In the genomic region with DNA sequence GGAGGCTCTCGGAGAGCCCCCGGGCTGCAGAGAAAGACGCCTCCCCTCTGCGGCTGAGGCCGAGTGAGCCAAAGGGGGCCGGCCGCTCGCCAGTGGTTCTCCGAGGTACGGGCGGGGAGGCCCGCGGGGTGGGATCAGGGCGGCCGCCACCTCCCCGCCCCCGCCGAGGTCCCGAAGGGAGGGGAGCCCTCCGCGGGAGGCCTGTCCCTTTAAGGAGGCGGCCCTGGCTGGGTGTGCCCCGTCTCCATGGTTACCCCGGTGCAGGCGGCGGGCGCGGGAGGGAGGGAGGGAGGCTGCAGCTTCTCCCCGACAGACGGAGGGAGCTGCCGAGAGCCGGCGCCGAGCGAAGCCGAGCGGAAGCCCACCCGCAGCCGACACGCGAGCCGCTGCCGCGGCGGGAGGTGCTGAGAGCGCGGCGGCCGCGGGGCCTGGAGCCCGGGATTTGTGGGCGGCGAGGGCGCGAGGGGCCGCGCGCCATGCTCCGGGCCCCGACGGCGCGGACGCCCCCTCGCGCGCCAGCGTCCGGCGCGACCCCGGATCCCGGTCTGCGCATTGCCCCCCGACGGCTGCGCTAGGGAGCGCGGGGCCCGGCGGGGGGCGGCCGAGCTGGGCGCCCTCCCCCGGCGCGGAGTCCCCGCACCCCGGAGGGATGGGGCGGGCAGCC, we compare ENCODE assay signal across 8 cellular contexts. TPM values are rescaled to one million over a fixed set of nuclear protein-coding genes. Genes with fewer than 3 reads are reported as not detected.
DNase-seq lines count a peak whose midpoint lies in the region; ATAC-seq and TF ChIP-seq lines count a peak whose summit lies in the region.

A gene with protein sequence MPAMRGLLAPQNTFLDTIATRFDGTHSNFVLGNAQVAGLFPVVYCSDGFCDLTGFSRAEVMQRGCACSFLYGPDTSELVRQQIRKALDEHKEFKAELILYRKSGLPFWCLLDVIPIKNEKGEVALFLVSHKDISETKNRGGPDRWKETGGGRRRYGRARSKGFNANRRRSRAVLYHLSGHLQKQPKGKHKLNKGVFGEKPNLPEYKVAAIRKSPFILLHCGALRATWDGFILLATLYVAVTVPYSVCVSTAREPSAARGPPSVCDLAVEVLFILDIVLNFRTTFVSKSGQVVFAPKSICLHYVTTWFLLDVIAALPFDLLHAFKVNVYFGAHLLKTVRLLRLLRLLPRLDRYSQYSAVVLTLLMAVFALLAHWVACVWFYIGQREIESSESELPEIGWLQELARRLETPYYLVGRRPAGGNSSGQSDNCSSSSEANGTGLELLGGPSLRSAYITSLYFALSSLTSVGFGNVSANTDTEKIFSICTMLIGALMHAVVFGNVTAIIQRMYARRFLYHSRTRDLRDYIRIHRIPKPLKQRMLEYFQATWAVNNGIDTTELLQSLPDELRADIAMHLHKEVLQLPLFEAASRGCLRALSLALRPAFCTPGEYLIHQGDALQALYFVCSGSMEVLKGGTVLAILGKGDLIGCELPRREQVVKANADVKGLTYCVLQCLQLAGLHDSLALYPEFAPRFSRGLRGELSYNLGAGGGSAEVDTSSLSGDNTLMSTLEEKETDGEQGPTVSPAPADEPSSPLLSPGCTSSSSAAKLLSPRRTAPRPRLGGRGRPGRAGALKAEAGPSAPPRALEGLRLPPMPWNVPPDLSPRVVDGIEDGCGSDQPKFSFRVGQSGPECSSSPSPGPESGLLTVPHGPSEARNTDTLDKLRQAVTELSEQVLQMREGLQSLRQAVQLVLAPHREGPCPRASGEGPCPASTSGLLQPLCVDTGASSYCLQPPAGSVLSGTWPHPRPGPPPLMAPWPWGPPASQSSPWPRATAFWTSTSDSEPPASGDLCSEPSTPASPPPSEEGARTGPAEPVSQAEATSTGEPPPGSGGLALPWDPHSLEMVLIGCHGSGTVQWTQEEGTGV (plus strand): TSS at position 291 of the 664 bp plus-strand sequence. CDS start 387 bp downstream, outside the sequence.

- H3K27me3 Mint-ChIP-seq in activated T-cell treated with anti-CD3 and anti-CD28 coated beads, Interleukin-2, amount 50 U/mL, for 72 hours (ENCODE audit: low read depth): peaks cover 39% of the 10 kb centered on the region
- peaks cover 0 to 5% (median 0%) of the 10 kb centered on the region in 5 donors for H3K27me3 Mint-ChIP-seq in naive thymus-derived CD8-positive, alpha-beta T cell

- peak; percentile 35 for DNase-seq in NK-92 (lab: John Stamatoyannopoulos, UW; ENCODE audit: unreplicated experiment)
- no peak for DNase-seq in NK-92 treated with Interleukin-12 subunit alpha and Interleukin-12 subunit beta, amount 100 ng/mL, for 24 hours (lab: John Stamatoyannopoulos, UW)
- DNase-seq in PC-9: peak; percentile 41 to 71
- peak; percentile 83 to 87 for DNase-seq in activated T-cell treated with anti-CD3 and anti-CD28 coated beads, Interleukin-2, amount 50 U/mL, for 72 hours
- DNase-seq in fibroblast of gingiva (ENCODE audit: low read depth): peak; percentile 41
- peak; percentile 85 to 98 (median 88) for DNase-seq in naive thymus-derived CD8-positive, alpha-beta T cell
- DNase-seq in stimulated activated effector memory CD8-positive, alpha-beta T cell treated with anti-CD3 and anti-CD28 coated beads, Interleukin-12 subunit alpha, Interleukin-12 subunit beta, amount 100 ng/mL, for 72 hours (ENCODE audit: low spot score in 2 of 2): peak; percentile 64 to 85

- CTCF ChIA-PET in PC-9 (lab: Charles Lee): interaction anchor here (0.7 kb wide), 1 partner anchor 22 kb away, joined by 3 read pairs; no protein-coding TSS in a partner anchor

- intact Hi-C loops in PC-9 (cut with micrococcal nuclease; ENCODE audit: unreplicated experiment): no loop called here

- ATAC-seq in activated T-cell treated with anti-CD3 and anti-CD28 coated beads, Interleukin-2, amount 50 U/mL, for 72 hours (replicated peaks in 1 of 2): peak; percentile 90 to 91
- ATAC-seq in naive thymus-derived CD8-positive, alpha-beta T cell: peak; percentile 83 to 91
- ATAC-seq in stimulated activated effector memory CD8-positive, alpha-beta T cell treated with anti-CD3 and anti-CD28 coated beads, Interleukin-12 subunit alpha, Interleukin-12 subunit beta, amount 100 ng/mL, for 72 hours: peak; percentile 86

- POLR2A ChIA-PET in PC-9 (lab: Charles Lee; ENCODE audit: unreplicated experiment): no interaction called here
- POLR2A ChIA-PET in naive thymus-derived CD8-positive, alpha-beta T cell (lab: Charles Lee): interaction anchor here (0.6 to 4.4 kb wide), 8 partner anchors 10 to 491 kb away, joined by 3 to 24 read pairs (median 4); partner anchors contain the start of gene RACGAP1

- H3K27ac Mint-ChIP-seq in activated T-cell treated with anti-CD3 and anti-CD28 coated beads, Interleukin-2, amount 50 U/mL, for 72 hours: no peak within 1 kb of the TSS
- peak within 1 kb of the TSS in 9 of 10 donors; percentile 17 to 90 (median 67) for H3K27ac Mint-ChIP-seq in naive thymus-derived CD8-positive, alpha-beta T cell
- H3K27ac Mint-ChIP-seq in stimulated activated effector memory CD8-positive, alpha-beta T cell treated with anti-CD3 and anti-CD28 coated beads, Interleukin-12 subunit alpha, Interleukin-12 subunit beta, amount 100 ng/mL, for 72 hours: peak within 1 kb of the TSS; percentile 63

- TF ChIP-seq CTCF in PC-9 (conservative IDR thresholded peaks at IDR 0.05): no peak

- no peaks in the 10 kb centered on the region for H3K79me2 ChIP-seq in PC-9 (ENCODE audit: low read depth)

- no peaks in the 10 kb centered on the region for H3K36me3 Mint-ChIP-seq in activated T-cell treated with anti-CD3 and anti-CD28 coated beads, Interleukin-2, amount 50 U/mL, for 72 hours (ENCODE audit: insufficient read depth in 2 of 2)
- no peaks in the 10 kb centered on the region for H3K36me3 Mint-ChIP-seq in naive thymus-derived CD8-positive, alpha-beta T cell
- H3K36me3 Mint-ChIP-seq in stimulated activated effector memory CD8-positive, alpha-beta T cell treated with anti-CD3 and anti-CD28 coated beads, Interleukin-12 subunit alpha, Interleukin-12 subunit beta, amount 100 ng/mL, for 72 hours: no peaks in the 10 kb centered on the region

- no peaks in the 10 kb centered on the region for H3K9me3 Mint-ChIP-seq in activated T-cell treated with anti-CD3 and anti-CD28 coated beads, Interleukin-2, amount 50 U/mL, for 72 hours
- H3K9me3 Mint-ChIP-seq in naive thymus-derived CD8-positive, alpha-beta T cell: no peaks in the 10 kb centered on the region
- H3K9me3 Mint-ChIP-seq in stimulated activated effector memory CD8-positive, alpha-beta T cell treated with anti-CD3 and anti-CD28 coated beads, Interleukin-12 subunit alpha, Interleukin-12 subunit beta, amount 100 ng/mL, for 72 hours: no peaks in the 10 kb centered on the region

- H4K20me1 ChIP-seq in PC-9 (ENCODE audit: insufficient read depth): no peaks in the 10 kb centered on the region

- peak within 1 kb of the TSS; percentile 80 for H3K4me2 ChIP-seq in PC-9

- peaks cover 95% of the 10 kb centered on the region for H3K27me3 ChIP-seq in HUES64 (ENCODE audit: insufficient read depth, low read length)
- H3K27me3 ChIP-seq in PC-9 (ENCODE audit: insufficient read depth, low read depth): peaks cover 18% of the 10 kb centered on the region

- H3K4me3 Mint-ChIP-seq in activated T-cell treated with anti-CD3 and anti-CD28 coated beads, Interleukin-2, amount 50 U/mL, for 72 hours: peak within 1 kb of the TSS; percentile 72 to 79
- H3K4me3 Mint-ChIP-seq in naive thymus-derived CD8-positive, alpha-beta T cell: peak within 1 kb of the TSS; percentile 75 to 88 (median 80)
- H3K4me3 Mint-ChIP-seq in stimulated activated effector memory CD8-positive, alpha-beta T cell treated with anti-CD3 and anti-CD28 coated beads, Interleukin-12 subunit alpha, Interleukin-12 subunit beta, amount 100 ng/mL, for 72 hours: peak within 1 kb of the TSS; percentile 73

- no peak within 1 kb of the TSS for H3K27ac ChIP-seq in HUES64 (ENCODE audit: low read depth, low read length)
- H3K27ac ChIP-seq in PC-9: no peak within 1 kb of the TSS

- WGBS in HUES64: 2% methylated on average over 90 of the region's 90 CpGs

- H3K4me3 ChIP-seq in HUES64 (ENCODE audit: low read length) (peak within 1 kb of the TSS; percentile 45), PC-9 (peak within 1 kb of the TSS; percentile 50)

- BruUV-seq in PC-9 (replicated peaks; lab: Mats Ljungman, UMichigan): no TSS peak

- H3F3A ChIP-seq in PC-9 (ENCODE audit: insufficient read depth, low read depth): peaks cover 22% of the 10 kb centered on the region; the same call in 1 of the 2 replicates

- no peaks in the 10 kb centered on the region for H3K36me3 ChIP-seq in HUES64 (ENCODE audit: insufficient read depth, low read length)
- H3K36me3 ChIP-seq in PC-9 (ENCODE audit: low read depth): no peaks in the 10 kb centered on the region

- peaks cover 15% of the 10 kb centered on the region for H3K4me1 Mint-ChIP-seq in activated T-cell treated with anti-CD3 and anti-CD28 coated beads, Interleukin-2, amount 50 U/mL, for 72 hours (ENCODE audit: low read depth)
- H3K4me1 Mint-ChIP-seq in naive thymus-derived CD8-positive, alpha-beta T cell: peaks cover 22 to 50% (median 44%) of the 10 kb centered on the region in 4 donors
- peaks cover 6% of the 10 kb centered on the region for H3K4me1 Mint-ChIP-seq in stimulated activated effector memory CD8-positive, alpha-beta T cell treated with anti-CD3 and anti-CD28 coated beads, Interleukin-12 subunit alpha, Interleukin-12 subunit beta, amount 100 ng/mL, for 72 hours

- H2AFZ ChIP-seq in PC-9: peak within 1 kb of the TSS; percentile 27; the same call in 1 of the 2 replicates

- H3K9me3 ChIP-seq in HUES64 (ENCODE audit: insufficient read depth, low read depth, low read length) (no peaks in the 10 kb centered on the region), PC-9 (ENCODE audit: insufficient read depth, low read depth) (no peaks in the 10 kb centered on the region)

- H3K9ac ChIP-seq in HUES64 (ENCODE audit: low read depth, low read length): no peak within 1 kb of the TSS

- no peaks in the 10 kb centered on the region for H3K9me2 ChIP-seq in PC-9 (ENCODE audit: insufficient read depth)

- H3K4me1 ChIP-seq in HUES64 (ENCODE audit: insufficient read depth, low read length): peaks cover 8% of the 10 kb centered on the region
- H3K4me1 ChIP-seq in PC-9 (replicated peaks; ENCODE audit: insufficient read depth): peaks cover 21% of the 10 kb centered on the region

RNA-seq across cellular contexts. Expression of the gene that starts here (rescaled TPM):
- 0.10 TPM for polyA plus RNA-seq in HUES64 (2013, experiment 1 of 2)
- 0.19 TPM for polyA plus RNA-seq in HUES64 (2013, experiment 2 of 2)
- total RNA-seq in PC-9 (2021): not detected in 2 replicates
- 1 to 10 TPM; 1.5 to 1.7 TPM for total RNA-seq in activated T-cell treated with anti-CD3 and anti-CD28 coated beads, Interleukin-2, amount 50 U/mL, for 72 hours
- 1 to 10 TPM; 7.1 to 8.5 TPM for total RNA-seq in naive thymus-derived CD8-positive, alpha-beta T cell
- polyA plus RNA-seq in naive thymus-derived CD8-positive, alpha-beta T cell: 1 to 10 TPM; 2.4 to 5.7 (median 3.4) TPM

Comparison
In these comparisons a context has a peak if more than half of its experiments do, and no peak if none do; other contexts are left out.
1. Peak in DNase-seq, H3K4me3 ChIP-seq and H3K4me2 ChIP-seq in PC-9; RNA of the gene not detected or under 1 TPM.